ENCODE assay signal across 27 cellular contexts in the genomic region with DNA sequence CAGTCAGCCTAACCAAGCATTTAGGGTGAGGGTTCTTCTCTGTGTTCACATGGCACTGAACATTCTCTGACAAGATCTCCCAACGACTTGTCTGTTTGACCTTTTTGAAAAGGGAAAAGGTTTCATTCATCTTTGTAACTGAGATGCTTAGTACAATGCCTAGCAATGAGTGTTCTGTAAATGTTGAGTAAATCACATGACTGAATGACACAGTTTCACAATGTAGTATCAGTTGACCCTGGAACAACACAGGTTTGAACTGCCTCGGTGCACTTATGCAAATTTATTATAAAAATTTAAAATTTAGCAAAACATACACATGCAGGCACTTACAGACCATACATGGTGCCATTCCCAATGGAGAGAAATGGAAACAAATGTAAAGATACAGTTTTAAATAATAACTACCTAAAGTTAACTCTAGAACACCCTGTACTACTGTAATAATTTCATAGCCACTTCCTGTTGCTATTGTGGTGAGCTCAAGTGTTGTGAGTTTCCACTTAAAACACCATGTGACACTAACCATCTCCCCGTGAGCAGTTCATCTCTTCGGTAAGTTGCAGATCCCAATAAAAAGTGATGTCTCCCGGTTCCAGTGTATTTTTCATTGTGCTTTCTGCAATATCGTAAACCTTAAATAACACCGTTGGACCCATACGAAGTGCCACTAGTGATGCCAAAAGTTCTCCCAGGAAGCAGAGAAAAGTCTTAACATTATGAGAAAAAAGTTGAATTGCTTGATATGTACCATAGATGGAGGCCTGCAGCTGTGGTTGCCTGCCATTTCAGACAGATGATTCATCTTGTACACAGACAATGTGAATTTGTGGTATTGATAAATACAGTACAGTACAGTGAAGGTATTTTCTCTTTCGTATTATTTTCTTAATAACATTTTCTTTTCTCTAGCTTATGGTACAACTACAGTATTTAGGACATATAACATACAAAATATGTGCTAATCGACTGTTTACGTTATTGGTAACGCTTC. TPM values are rescaled to one million over a fixed set of nuclear protein-coding genes. Genes with fewer than 3 reads are reported as not detected.
DNase-seq lines count a peak whose midpoint lies in the region; ATAC-seq, FAIRE-seq and TF ChIP-seq lines count a peak whose summit lies in the region.
"Had no signal": no experiment of that assay in that cellular context is flagged by ENCODE, and none has a peak within 500 bp of the region (broad histone marks: within the 10 kb centered on the region; RNA-seq: fewer than 3 reads in every experiment).

No MANE protein-coding gene starts in this region.

- TF ChIP-seq EP300 in K562 (IDR thresholded peaks at IDR 0.05; ENCODE audit: low read length) = no peak
- no peak for TF ChIP-seq EP300 in tibial nerve (IDR thresholded peaks at IDR 0.05)

- H2AFZ ChIP-seq in K562 (ENCODE audit: low read depth, low read length) = no peak overlapping the region
- H2AFZ ChIP-seq: hepatocyte had no signal

- no peaks in the 10 kb centered on the region for H3K9me1 ChIP-seq in K562 (ENCODE audit: control insufficient read depth, insufficient read depth, low read length)

- H3K9me3 ChIP-seq in K562 (replicated peaks; ENCODE audit: control insufficient read depth, insufficient read depth, low read depth, low read length) (no peaks in the 10 kb centered on the region), tibial nerve (no peaks in the 10 kb centered on the region)
- H3K9me3 ChIP-seq: mucosa of descending colon, SJCRH30, suprapubic skin had no signal

- TF ChIP-seq POLR2A in K562 (conservative IDR thresholded peaks at IDR 0.05) = no peak
- TF ChIP-seq POLR2A in tibial nerve (IDR thresholded peaks at IDR 0.05) = no peak

- H3K4me3 ChIP-seq in K562 = no peak overlapping the region
- H3K4me3 ChIP-seq in tibial nerve = no peak overlapping the region
- H3K4me3 ChIP-seq: hepatocyte, mucosa of descending colon, SJCRH30, suprapubic skin had no signal

- no peak overlapping the region for H3K4me3 Mint-ChIP-seq in osteocyte (ENCODE audit: unreplicated experiment)
- H3K4me3 Mint-ChIP-seq: activated T-cell treated with anti-CD3 and anti-CD28 coated beads, Interleukin-2, amount 50 U/mL, for 4 hours; central memory CD8-positive, alpha-beta T cell; effector memory CD8-positive, alpha-beta T cell had no signal

- H3K27me3 Mint-ChIP-seq in osteocyte (ENCODE audit: unreplicated experiment) = no peaks in the 10 kb centered on the region
- H3K27me3 Mint-ChIP-seq: central memory CD8-positive, alpha-beta T cell; effector memory CD8-positive, alpha-beta T cell had no signal

- TF ChIP-seq CTCF in K562 (IDR thresholded peaks at IDR 0.05 in 2 of 3, conservative IDR thresholded peaks at IDR 0.05 in 1 of 3; ENCODE audit: insufficient read depth in 2 of 3, low read depth in 1 of 3, low read length in 3 of 3) (no peak), tibial nerve (IDR thresholded peaks at IDR 0.05) (no peak), osteocyte (IDR thresholded peaks at IDR 0.05) (no peak)

- H3K36me3 Mint-ChIP-seq in osteocyte (ENCODE audit: unreplicated experiment) = no peaks in the 10 kb centered on the region
- H3K36me3 Mint-ChIP-seq: activated naive CD4-positive, alpha-beta T cell treated with anti-CD3 and anti-CD28 coated beads, Interleukin-2, amount 50 U/mL, for 72 hours had no signal

- CTCF ChIA-PET in K562 (lab: Yijun Ruan, JAX; ENCODE audit: low intra/inter-chr PET ratio) = no interaction called here

- DNase-seq in DMS53 (lab: John Stamatoyannopoulos, UW) = peak; percentile 57
- peak; percentile 36 for DNase-seq in M059J (ENCODE audit: low read depth)
- DNase-seq in K562 (ENCODE audit: extremely low read depth in 1 of 4, low spot score in 3 of 4) = no peak
- no peak for DNase-seq in tibial nerve (ENCODE audit: low spot score in 2 of 2)
- DNase-seq in activated CD8-positive, alpha-beta memory T cell treated with anti-CD3 and anti-CD28 coated beads, Interleukin-2, amount 50 U/mL, for 4 hours = no peak
- DNase-seq in osteocyte (ENCODE audit: extremely low spot score, unreplicated experiment) = no peak
- DNase-seq: activated CD4-positive, alpha-beta T cell treated with anti-CD3 and anti-CD28 coated beads, Interleukin-2, amount 50 U/mL, for 1 hour; activated T-cell treated with anti-CD3 and anti-CD28 coated beads, Interleukin-2, amount 50 U/mL, for 4 hours; effector memory CD8-positive, alpha-beta T cell; GF-D8; Karpas-422; kidney glomerular epithelial cell; mucosa of descending colon; NCI-H1417 treated with DMSO at 0.1 percent for 48 hours; NCI-H446 treated with DMSO at 0.1 percent for 48 hours; occipital lobe; SJCRH30; stimulated activated CD4-positive, alpha-beta T cell treated with anti-CD3 and anti-CD28 coated beads, Interleukin-4, amount 100 ng/mL, for 24 hours; stimulated activated CD8-positive, alpha-beta memory T cell treated with anti-CD3 and anti-CD28 coated beads, Interleukin-4, amount 100 ng/mL, for 48 hours had no signal

- no peaks in the 10 kb centered on the region for H3K79me2 ChIP-seq in K562 (ENCODE audit: control insufficient read depth, insufficient read depth, low read length)
- H3K79me2 ChIP-seq: hepatocyte had no signal

- H3K27ac ChIP-seq in K562 (ENCODE audit: extremely low read depth, low read depth, low read length) (no peak overlapping the region), tibial nerve (no peak overlapping the region)
- H3K27ac ChIP-seq: hepatocyte, SJCRH30, suprapubic skin had no signal

- in situ Hi-C loops in K562 (cut with MboI) = no loop called here

- H3K4me1 Mint-ChIP-seq in osteocyte (ENCODE audit: unreplicated experiment) = peaks cover 36% of the 10 kb centered on the region
- H3K4me1 Mint-ChIP-seq: central memory CD8-positive, alpha-beta T cell had no signal

- H3K27ac Mint-ChIP-seq in osteocyte (ENCODE audit: unreplicated experiment) = no peak overlapping the region
- H3K27ac Mint-ChIP-seq: activated naive CD4-positive, alpha-beta T cell treated with anti-CD3 and anti-CD28 coated beads, Interleukin-2, amount 50 U/mL, for 72 hours; effector memory CD8-positive, alpha-beta T cell had no signal

- intact Hi-C loops in K562 (cut with micrococcal nuclease) = no loop called here

- H3K36me3 ChIP-seq in K562 (ENCODE audit: control insufficient read depth, insufficient read depth, low read length) (no peaks in the 10 kb centered on the region), tibial nerve (no peaks in the 10 kb centered on the region)
- H3K36me3 ChIP-seq: SJCRH30, suprapubic skin had no signal

- H4K20me1 ChIP-seq in K562 (replicated peaks; ENCODE audit: control insufficient read depth, insufficient read depth, low read length) = no peaks in the 10 kb centered on the region

- no peak for FAIRE-seq in K562 (lab: Jason Lieb, UNC)
- FAIRE-seq: GM19239, TTC549 had no signal

- H3K4me2 ChIP-seq in K562 (ENCODE audit: insufficient read depth, low read length) = no peak overlapping the region
- H3K4me2 ChIP-seq: hepatocyte had no signal

- H3K27me3 ChIP-seq in K562 (ENCODE audit: control insufficient read depth in 2 of 2, insufficient read depth in 2 of 2, low read length in 2 of 2) = no peaks in the 10 kb centered on the region
- no peaks in the 10 kb centered on the region for H3K27me3 ChIP-seq in tibial nerve
- H3K27me3 ChIP-seq: hepatocyte, SJCRH30, suprapubic skin had no signal

- no TSS peak for BruUV-seq in K562 (replicated peaks; lab: Mats Ljungman, UMichigan)

- H3K9me3 Mint-ChIP-seq in osteocyte (ENCODE audit: unreplicated experiment) = no peaks in the 10 kb centered on the region
- H3K9me3 Mint-ChIP-seq: activated naive CD4-positive, alpha-beta T cell treated with anti-CD3 and anti-CD28 coated beads, Interleukin-2, amount 50 U/mL, for 72 hours; activated T-cell treated with anti-CD3 and anti-CD28 coated beads, Interleukin-2, amount 50 U/mL, for 4 hours had no signal

- POLR2A ChIA-PET in K562 (lab: Yijun Ruan, JAX) = no interaction called here

- H3K9ac ChIP-seq in K562 (ENCODE audit: insufficient read depth in 1 of 2, low read depth in 2 of 2, low read length in 2 of 2) = no peak overlapping the region

- TF ChIP-seq RAD21 in K562 (CRISPR knock-in tag; conservative IDR thresholded peaks at IDR 0.05 in 1 of 2, IDR thresholded peaks at IDR 0.05 in 1 of 2) = no peak

- H3K4me1 ChIP-seq in K562 (replicated peaks in 1 of 2; ENCODE audit: control insufficient read depth in 2 of 2, insufficient read depth in 2 of 2, low read length in 2 of 2) = no peaks in the 10 kb centered on the region
- no peaks in the 10 kb centered on the region for H3K4me1 ChIP-seq in tibial nerve
- H3K4me1 ChIP-seq: SJCRH30, suprapubic skin had no signal

- WGBS in K562 (ENCODE audit: insufficient coverage, low coverage, missing lambda C conversion rate) = 0% methylated on average over 12 of the region's 12 CpGs
- 86 to 88% methylated on average over 12 of the region's 12 CpGs for WGBS in tibial nerve, 2 donors

- ATAC-seq in GM19463 (IDR thresholded peaks at IDR 0.05; ENCODE audit: unreplicated experiment) = peak; percentile 52
- ATAC-seq in K562 = no peak
- no peak for ATAC-seq in HG03460 (IDR thresholded peaks at IDR 0.05; ENCODE audit: unreplicated experiment)
- ATAC-seq: activated naive CD4-positive, alpha-beta T cell treated with anti-CD3 and anti-CD28 coated beads, Interleukin-2, amount 50 U/mL, for 72 hours; activated T-cell treated with anti-CD3 and anti-CD28 coated beads, Interleukin-2, amount 50 U/mL, for 4 hours; effector memory CD8-positive, alpha-beta T cell; mucosa of descending colon had no signal

TF ChIP-seq in K562, 482 proteins besides CTCF, POLR2A, EP300 and RAD21 (continues in another document):
- no peak for TF ChIP-seq ZNF134 (CRISPR knock-in tag; conservative IDR thresholded peaks at IDR 0.05)

RNA-seq across cellular contexts. Expression of a gene that starts 33.9 kb away (rescaled TPM):
- 0.02 TPM in 1 of 2 replicates, not detected in the other for total RNA-seq in M059J (2014; rRNA removed; shearing (Covaris generic))
- total RNA-seq in K562 (2011; cell fraction: chromatin; rRNA removed; ENCODE audit: low replicate concordance) = not detected in 2 replicates
- total RNA-seq in K562 (2011; cell fraction: nucleolus; rRNA removed) = not detected in 2 replicates
- not detected in 2 replicates for total RNA-seq in K562 (2011; cell fraction: nucleoplasm; rRNA removed)
- not detected in 2 replicates for total RNA-seq in K562 (2014; rRNA removed)
- not detected in 2 replicates for total RNA-seq in K562 (2014; rRNA removed; fragmentation: Illumina TruSeq; extraction: Trizol)
- not detected in 2 replicates for total RNA-seq in K562 (2015; rRNA removed; fragmentation: Illumina TruSeq; extraction: Trizol)
- not detected in 2 replicates for total RNA-seq in K562 (2021)
- not detected in 2 replicates for polyA plus RNA-seq in K562 (2011; rRNA removed)
- polyA plus RNA-seq in K562 (2011; cell fraction: cytosol; rRNA removed) = not detected in 2 replicates
- not detected in 2 replicates for polyA plus RNA-seq in K562 (2011; cell fraction: nucleus; rRNA removed)
- 0.03 TPM in 2 replicates for polyA plus RNA-seq in K562 (2012)
- polyA plus RNA-seq in K562 (2014; fragmentation: Illumina TruSeq; extraction: Trizol) = not detected in 2 replicates
- not detected for polyA plus RNA-seq in K562 (2014; fragmentation: Nextera tagmentation; extraction: Ambion mirVana)
- not detected in 2 replicates for polyA plus RNA-seq in K562 (2014; rRNA removed)
- not detected in 2 replicates for polyA minus RNA-seq in K562 (2011; rRNA and poly(A)+ RNA removed)
- not detected in 2 replicates for polyA minus RNA-seq in K562 (2011; cell fraction: cytosol; rRNA and poly(A)+ RNA removed)
- polyA minus RNA-seq in K562 (2011; cell fraction: nucleus; rRNA and poly(A)+ RNA removed) = not detected in 2 replicates
- total RNA-seq in tibial nerve = not detected
- not detected in 2 replicates for total RNA-seq in osteocyte
- total RNA-seq: activated naive CD4-positive, alpha-beta T cell treated with anti-CD3 and anti-CD28 coated beads, Interleukin-2, amount 50 U/mL, for 72 hours; activated T-cell treated with anti-CD3 and anti-CD28 coated beads, Interleukin-2, amount 50 U/mL, for 4 hours; mucosa of descending colon; SJCRH30; suprapubic skin had no signal
- polyA plus RNA-seq: hepatocyte had no signal

Comparison
In these comparisons a context has a peak if more than half of its experiments do, and no peak if none do; other contexts are left out.
1. DNase-seq: peak in DMS53 (single experiment) and M059J (single experiment); none in K562 (0 of 4), tibial nerve (0 of 2), activated CD8-positive, alpha-beta memory T cell treated with anti-CD3 and anti-CD28 coated beads, Interleukin-2, amount 50 U/mL, for 4 hours (single experiment) and osteocyte (single experiment).